In genomic region chr19:1408300-1409203, GRCh38 we compare ENCODE assay signal across 1 cellular context.
A peak's percentile ranks its signal among the peaks of the same experiment; 100 is the strongest.
TF ChIP-seq lines count a peak whose summit lies in the region.

No MANE protein-coding gene starts in this region.

TF ChIP-seq in HEK293, 187 proteins besides CTCF, POLR2A, EP300 and RAD21 (continued from another document and continues in another):
- peak; percentile 33; the same call in 1 of the 2 replicates for TF ChIP-seq ZNF449 (tag by site-specific recombination; IDR thresholded peaks at IDR 0.05)
- no peak for TF ChIP-seq ZBTB17 (tag by site-specific recombination; IDR thresholded peaks at IDR 0.05)
- peak; percentile 52; the same call in 1 of the 2 replicates for TF ChIP-seq ZIC2 (tag by site-specific recombination; IDR thresholded peaks at IDR 0.05)
- no peak for TF ChIP-seq ZNF266 (tag by site-specific recombination; IDR thresholded peaks at IDR 0.05; ENCODE audit: low read depth)
- TF ChIP-seq ZNF169 (tag by site-specific recombination; IDR thresholded peaks at IDR 0.05) = no peak
- TF ChIP-seq ZNF777 (tag by site-specific recombination; IDR thresholded peaks at IDR 0.05; ENCODE audit: borderline replicate concordance) = no peak
- no peak for TF ChIP-seq BCL6B (tag by site-specific recombination; IDR thresholded peaks at IDR 0.05)
- no peak for TF ChIP-seq ZBTB6 (tag by site-specific recombination; IDR thresholded peaks at IDR 0.05)
- TF ChIP-seq ZNF211 (tag by site-specific recombination; IDR thresholded peaks at IDR 0.05; ENCODE audit: low read depth) = no peak
- TF ChIP-seq ZNF354C (tag by site-specific recombination; IDR thresholded peaks at IDR 0.05; ENCODE audit: borderline replicate concordance, low read depth) = no peak
- no peak for TF ChIP-seq ZNF416 (tag by site-specific recombination; IDR thresholded peaks at IDR 0.05)
- no peak for TF ChIP-seq TCF7L2 (IDR thresholded peaks at IDR 0.05; ENCODE audit: borderline replicate concordance, low read depth, low read length)
- TF ChIP-seq ZNF501 (tag by site-specific recombination; IDR thresholded peaks at IDR 0.05) = no peak
- TF ChIP-seq RBAK (tag by site-specific recombination; IDR thresholded peaks at IDR 0.05) = no peak
- TF ChIP-seq, protein P1, sequence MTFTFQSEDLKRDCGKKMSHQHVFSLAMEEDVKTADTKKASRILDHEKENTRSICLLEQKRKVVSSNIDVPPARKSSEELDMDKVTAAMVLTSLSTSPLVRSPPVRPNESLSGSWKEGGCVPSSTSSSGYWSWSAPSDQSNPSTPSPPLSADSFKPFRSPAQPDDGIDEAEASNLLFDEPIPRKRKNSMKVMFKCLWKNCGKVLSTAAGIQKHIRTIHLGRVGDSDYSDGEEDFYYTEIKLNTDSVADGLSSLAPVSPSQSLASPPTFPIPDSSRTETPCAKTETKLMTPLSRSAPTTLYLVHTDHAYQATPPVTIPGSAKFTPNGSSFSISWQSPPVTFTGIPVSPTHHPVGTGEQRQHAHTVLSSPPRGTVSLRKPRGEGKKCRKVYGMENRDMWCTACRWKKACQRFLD (tag by site-specific recombination; IDR thresholded peaks at IDR 0.05) = no peak
- no peak for TF ChIP-seq ZNF302 (tag by site-specific recombination; IDR thresholded peaks at IDR 0.05; ENCODE audit: low read depth)
- no peak for TF ChIP-seq ZNF394 (tag by site-specific recombination; IDR thresholded peaks at IDR 0.05; ENCODE audit: borderline replicate concordance)
- no peak for TF ChIP-seq ZNF513 (tag by site-specific recombination; IDR thresholded peaks at IDR 0.05)
- TF ChIP-seq, protein P2, sequence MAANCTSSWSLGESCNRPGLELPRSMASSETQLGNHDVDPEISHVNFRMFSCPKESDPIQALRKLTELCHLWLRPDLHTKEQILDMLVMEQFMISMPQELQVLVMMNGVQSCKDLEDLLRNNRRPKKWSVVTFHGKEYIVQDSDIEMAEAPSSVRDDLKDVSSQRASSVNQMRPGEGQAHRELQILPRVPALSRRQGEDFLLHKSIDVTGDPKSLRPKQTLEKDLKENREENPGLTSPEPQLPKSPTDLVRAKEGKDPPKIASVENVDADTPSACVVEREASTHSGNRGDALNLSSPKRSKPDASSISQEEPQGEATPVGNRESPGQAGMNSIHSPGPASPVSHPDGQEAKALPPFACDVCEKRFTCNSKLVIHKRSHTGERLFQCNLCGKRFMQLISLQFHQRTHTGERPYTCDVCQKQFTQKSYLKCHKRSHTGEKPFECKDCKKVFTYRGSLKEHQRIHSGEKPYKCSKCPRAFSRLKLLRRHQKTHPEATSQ (tag by site-specific recombination; IDR thresholded peaks at IDR 0.05) = no peak
- TF ChIP-seq EGR2 (tag by site-specific recombination; IDR thresholded peaks at IDR 0.05; ENCODE audit: low read depth) = no peak
- peak; percentile 39 for TF ChIP-seq ZNF335 (tag by site-specific recombination; conservative IDR thresholded peaks at IDR 0.05)
- no peak for TF ChIP-seq ZNF645 (tag by site-specific recombination; IDR thresholded peaks at IDR 0.05)
- no peak for TF ChIP-seq ZNF529 (tag by site-specific recombination; IDR thresholded peaks at IDR 0.05; ENCODE audit: insufficient replicate concordance)
- no peak for TF ChIP-seq HOXC10 (CRISPR knock-in tag; IDR thresholded peaks at IDR 0.05)
- no peak for TF ChIP-seq SP3 (tag by site-specific recombination; IDR thresholded peaks at IDR 0.05)
- 0 out of 2 replicates have a peak, but pooled peaks have one; percentile 24 for TF ChIP-seq KLF8 (tag by site-specific recombination; IDR thresholded peaks at IDR 0.05)
- no peak for TF ChIP-seq ZNF530 (tag by site-specific recombination; IDR thresholded peaks at IDR 0.05; ENCODE audit: low read depth)
- no peak for TF ChIP-seq ZNF174 (tag by site-specific recombination; IDR thresholded peaks at IDR 0.05)
- no peak for TF ChIP-seq GLI2 (tag by site-specific recombination; IDR thresholded peaks at IDR 0.05; ENCODE audit: borderline replicate concordance, low read depth)
- TF ChIP-seq ZBTB48 (tag by site-specific recombination; IDR thresholded peaks at IDR 0.05) = peak; percentile 34
- TF ChIP-seq ZNF624 (tag by site-specific recombination; IDR thresholded peaks at IDR 0.05) = no peak
- TF ChIP-seq, protein P3, sequence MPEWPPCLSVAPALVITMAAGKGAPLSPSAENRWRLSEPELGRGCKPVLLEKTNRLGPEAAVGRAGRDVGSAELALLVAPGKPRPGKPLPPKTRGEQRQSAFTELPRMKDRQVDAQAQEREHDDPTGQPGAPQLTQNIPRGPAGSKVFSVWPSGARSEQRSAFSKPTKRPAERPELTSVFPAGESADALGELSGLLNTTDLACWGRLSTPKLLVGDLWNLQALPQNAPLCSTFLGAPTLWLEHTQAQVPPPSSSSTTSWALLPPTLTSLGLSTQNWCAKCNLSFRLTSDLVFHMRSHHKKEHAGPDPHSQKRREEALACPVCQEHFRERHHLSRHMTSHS (tag by site-specific recombination; IDR thresholded peaks at IDR 0.05) = no peak
- peak; percentile 1; the same call in 1 of the 2 replicates for TF ChIP-seq ZXDB (tag by site-specific recombination; IDR thresholded peaks at IDR 0.05)
- peak; percentile 99 for TF ChIP-seq SCRT1 (tag by site-specific recombination; IDR thresholded peaks at IDR 0.05; ENCODE audit: borderline replicate concordance)
- no peak for TF ChIP-seq PRDM10 (tag by site-specific recombination; IDR thresholded peaks at IDR 0.05)
- TF ChIP-seq, protein P4, sequence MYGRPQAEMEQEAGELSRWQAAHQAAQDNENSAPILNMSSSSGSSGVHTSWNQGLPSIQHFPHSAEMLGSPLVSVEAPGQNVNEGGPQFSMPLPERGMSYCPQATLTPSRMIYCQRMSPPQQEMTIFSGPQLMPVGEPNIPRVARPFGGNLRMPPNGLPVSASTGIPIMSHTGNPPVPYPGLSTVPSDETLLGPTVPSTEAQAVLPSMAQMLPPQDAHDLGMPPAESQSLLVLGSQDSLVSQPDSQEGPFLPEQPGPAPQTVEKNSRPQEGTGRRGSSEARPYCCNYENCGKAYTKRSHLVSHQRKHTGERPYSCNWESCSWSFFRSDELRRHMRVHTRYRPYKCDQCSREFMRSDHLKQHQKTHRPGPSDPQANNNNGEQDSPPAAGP (tag by site-specific recombination; IDR thresholded peaks at IDR 0.05) = 0 out of 2 replicates have a peak, but pooled peaks have one; percentile 9
- TF ChIP-seq ZNF544 (tag by site-specific recombination; IDR thresholded peaks at IDR 0.05) = no peak
- TF ChIP-seq ZNF324 (tag by site-specific recombination; IDR thresholded peaks at IDR 0.05) = no peak
- TF ChIP-seq, protein P5, sequence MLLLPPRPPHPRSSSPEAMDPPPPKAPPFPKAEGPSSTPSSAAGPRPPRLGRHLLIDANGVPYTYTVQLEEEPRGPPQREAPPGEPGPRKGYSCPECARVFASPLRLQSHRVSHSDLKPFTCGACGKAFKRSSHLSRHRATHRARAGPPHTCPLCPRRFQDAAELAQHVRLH (tag by site-specific recombination; IDR thresholded peaks at IDR 0.05) = no peak
- no peak for TF ChIP-seq ZNF514 (tag by site-specific recombination; IDR thresholded peaks at IDR 0.05)
- TF ChIP-seq ZNF121 (tag by site-specific recombination; IDR thresholded peaks at IDR 0.05) = no peak
- peak; percentile 99 for TF ChIP-seq SCRT2 (tag by site-specific recombination; IDR thresholded peaks at IDR 0.05)
- TF ChIP-seq YY2 (tag by site-specific recombination; IDR thresholded peaks at IDR 0.05) = no peak
- TF ChIP-seq ZNF558 (tag by site-specific recombination; IDR thresholded peaks at IDR 0.05) = no peak
- TF ChIP-seq ZBTB8A (tag by site-specific recombination; IDR thresholded peaks at IDR 0.05) = 0 out of 2 replicates have a peak, but pooled peaks have one; percentile 30
- no peak for TF ChIP-seq TRIM28 (IDR thresholded peaks at IDR 0.05; ENCODE audit: borderline replicate concordance, low read length)
- no peak for TF ChIP-seq ZNF146 (tag by site-specific recombination; IDR thresholded peaks at IDR 0.05)
- no peak for TF ChIP-seq ZNF155 (tag by site-specific recombination; IDR thresholded peaks at IDR 0.05)
- TF ChIP-seq GLIS1 (tag by site-specific recombination; IDR thresholded peaks at IDR 0.05) = no peak
- no peak for TF ChIP-seq ZNF701 (tag by site-specific recombination; IDR thresholded peaks at IDR 0.05)
- no peak for TF ChIP-seq ZNF138 (tag by site-specific recombination; IDR thresholded peaks at IDR 0.05; ENCODE audit: borderline replicate concordance)
- TF ChIP-seq ZNF214 (tag by site-specific recombination; IDR thresholded peaks at IDR 0.05; ENCODE audit: borderline replicate concordance) = no peak
- TF ChIP-seq ZNF658 (tag by site-specific recombination; IDR thresholded peaks at IDR 0.05) = no peak
- no peak for TF ChIP-seq ZNF24 (tag by site-specific recombination; IDR thresholded peaks at IDR 0.05)
- no peak; the same call in 1 of the 2 replicates for TF ChIP-seq ZBTB7A (tag by site-specific recombination; IDR thresholded peaks at IDR 0.05; ENCODE audit: low read depth)
- no peak for TF ChIP-seq ZBTB21 (tag by site-specific recombination; IDR thresholded peaks at IDR 0.05)
- no peak; the same call in 1 of the 2 replicates for TF ChIP-seq KLF1 (tag by site-specific recombination; IDR thresholded peaks at IDR 0.05)
- no peak for TF ChIP-seq ZNF404 (tag by site-specific recombination; IDR thresholded peaks at IDR 0.05)
